ENCODE assay signal across 16 cellular contexts in genomic region chr3:69115731-69116130, GRCh38. TPM values are rescaled to one million over a fixed set of nuclear protein-coding genes. Genes with fewer than 3 reads are reported as not detected.
DNase-seq lines count a peak whose midpoint lies in the region; ATAC-seq and TF ChIP-seq lines count a peak whose summit lies in the region.
"Had no signal": no experiment of that assay in that cellular context is flagged by ENCODE, and none has a peak within 500 bp of the region (broad histone marks: within the 10 kb centered on the region; RNA-seq: fewer than 3 reads in every experiment).

No MANE protein-coding gene starts in this region.

- H3K27me3 ChIP-seq in gastrocnemius medialis: no peaks in the 10 kb centered on the region
- no peaks in the 10 kb centered on the region for H3K27me3 ChIP-seq in vagina
- H3K27me3 ChIP-seq: BLaER1 had no signal

- TF ChIP-seq CTCF in gastrocnemius medialis (IDR thresholded peaks at IDR 0.05 in 4 of 5, conservative IDR thresholded peaks at IDR 0.05 in 1 of 5) (no peak), vagina (IDR thresholded peaks at IDR 0.05) (no peak)

- H3K9me3 ChIP-seq in gastrocnemius medialis: no peaks in the 10 kb centered on the region
- no peaks in the 10 kb centered on the region for H3K9me3 ChIP-seq in vagina
- H3K9me3 ChIP-seq: BLaER1 had no signal

- H3K27ac ChIP-seq in gastrocnemius medialis: peak overlapping the region; percentile 95 to 97 (median 96)
- H3K27ac ChIP-seq in vagina: no peak overlapping the region
- H3K27ac ChIP-seq: BLaER1 had no signal

- ATAC-seq in Right ventricle myocardium superior (ENCODE audit: poor library complexity) (peak; percentile 86), gastrocnemius medialis (peak; percentile 52 to 55), HG02970 (IDR thresholded peaks at IDR 0.05; ENCODE audit: low FRiP score, unreplicated experiment) (no peak), HG02981 (IDR thresholded peaks at IDR 0.05; ENCODE audit: unreplicated experiment) (no peak)
- ATAC-seq: activated CD8-positive, alpha-beta T cell treated with anti-CD3 and anti-CD28 coated beads for 36 hours; left lobe of liver; naive thymus-derived CD8-positive, alpha-beta T cell had no signal

- H3K36me3 ChIP-seq in gastrocnemius medialis (no peaks in the 10 kb centered on the region), vagina (no peaks in the 10 kb centered on the region)
- H3K36me3 ChIP-seq: BLaER1 had no signal

- TF ChIP-seq POLR2A in gastrocnemius medialis (IDR thresholded peaks at IDR 0.05): no peak
- TF ChIP-seq POLR2A in vagina (IDR thresholded peaks at IDR 0.05): no peak

- in situ Hi-C loops in gastrocnemius medialis (cut with MboI; ENCODE audit: low sequenced_read_pairs in 4 of 4): no loop called here

- intact Hi-C loops in Right ventricle myocardium superior (cut with DNase I) (no loop called here), gastrocnemius medialis (cut with DNase I; ENCODE audit: low total_unique reads) (loop anchor here (2.0 kb wide), 1 partner anchor 623 kb away; the partner anchor contains the start of gene MITF), vagina (cut with DNase I) (no loop called here)

- H3K4me1 ChIP-seq in gastrocnemius medialis: peaks cover 40 to 85% of the 10 kb centered on the region in 2 donors
- H3K4me1 ChIP-seq in vagina: no peaks in the 10 kb centered on the region
- H3K4me1 ChIP-seq: BLaER1 had no signal

- DNase-seq in HT1080 (ENCODE audit: low read depth) (peak; percentile 21), amniotic epithelial cell (ENCODE audit: low read depth) (peak; percentile 29), Right ventricle myocardium superior (no peak), gastrocnemius medialis (no peak), vagina (ENCODE audit: extremely low spot score in 2 of 2) (no peak), 8988T (no peak)
- DNase-seq: activated CD8-positive, alpha-beta T cell treated with anti-CD3 and anti-CD28 coated beads for 36 hours; activated T-cell treated with anti-CD3 and anti-CD28 coated beads, Interleukin-2, amount 50 U/mL, for 72 hours; naive thymus-derived CD8-positive, alpha-beta T cell; NCI-H1694 had no signal

- H3K4me3 ChIP-seq in gastrocnemius medialis (peak overlapping the region; percentile 26 to 50 (median 37)), vagina (no peak overlapping the region)
- H3K4me3 ChIP-seq: BLaER1 had no signal

RNA-seq across cellular contexts. Expression of gene LMOD3, which starts 6.7 kb away (rescaled TPM):
- 0.19 TPM in 1 of 2 replicates, not detected in the other for total RNA-seq in HT1080 (2014; rRNA removed; shearing (Covaris generic))
- 0.01 and 0.07 TPM in 2 replicates for polyA plus RNA-seq in HT1080 (2015; cell fraction: cytosol; rRNA removed)
- polyA plus RNA-seq in HT1080 (2015; cell fraction: nucleus; rRNA removed): not detected in 2 replicates
- total RNA-seq in Right ventricle myocardium superior: 148 TPM
- 100 to 1,000 TPM in 3 of 4 donors, 10 to 100 TPM in 1; 31.0 to 194 (median 113) TPM for total RNA-seq in gastrocnemius medialis
- total RNA-seq in vagina: not detected
- total RNA-seq: activated CD8-positive, alpha-beta T cell treated with anti-CD3 and anti-CD28 coated beads for 36 hours; activated T-cell treated with anti-CD3 and anti-CD28 coated beads, Interleukin-2, amount 50 U/mL, for 72 hours; chondrocyte; left lobe of liver; naive thymus-derived CD8-positive, alpha-beta T cell; subcutaneous adipose tissue had no signal

RNA-seq across cellular contexts. Expression of gene ARL6IP5, which starts 31.0 kb away (rescaled TPM):
- total RNA-seq in HT1080 (2014; rRNA removed; shearing (Covaris generic)): 30.1 and 43.5 TPM in 2 replicates
- polyA plus RNA-seq in HT1080 (2015; cell fraction: cytosol; rRNA removed): 70.7 and 73.8 TPM in 2 replicates
- polyA plus RNA-seq in HT1080 (2015; cell fraction: nucleus; rRNA removed): 46.9 and 53.4 TPM in 2 replicates
- total RNA-seq in Right ventricle myocardium superior (184 TPM), gastrocnemius medialis (100 to 1,000 TPM; 108 to 181 (median 145) TPM), vagina (86.9 TPM)

RNA-seq across cellular contexts. Expression of gene UBA3, which starts 35.6 kb away (rescaled TPM):
- total RNA-seq in HT1080 (2014; rRNA removed; shearing (Covaris generic)): 55.5 and 55.9 TPM in 2 replicates
- polyA plus RNA-seq in HT1080 (2015; cell fraction: cytosol; rRNA removed): 58.2 and 62.7 TPM in 2 replicates
- polyA plus RNA-seq in HT1080 (2015; cell fraction: nucleus; rRNA removed): 105 and 111 TPM in 2 replicates
- total RNA-seq in Right ventricle myocardium superior (84.4 TPM), gastrocnemius medialis (10 to 100 TPM; 29.3 to 42.2 (median 36.0) TPM), vagina (84.7 TPM)

Comparison
In these comparisons a context has a peak if more than half of its experiments do, and no peak if none do; other contexts are left out.
1. DNase-seq: peak in HT1080 (single experiment) and amniotic epithelial cell (single experiment); none in Right ventricle myocardium superior (single experiment), gastrocnemius medialis (0 of 2), vagina (0 of 2) and 8988T (single experiment).
2. ATAC-seq: peak in Right ventricle myocardium superior (single experiment) and gastrocnemius medialis (2 of 2); none in HG02970 (single experiment) and HG02981 (single experiment).
3. H3K4me3 ChIP-seq: peak in gastrocnemius medialis (4 of 4); none in vagina (0 of 2).
4. RNA of gene LMOD3, which starts 6.7 kb away (total RNA-seq): 148 TPM in Right ventricle myocardium superior (single experiment) and 31.0 to 194 TPM in gastrocnemius medialis; 0.19 TPM in HT1080 and not detected in vagina (single experiment); every median in the first group is over 10 times any median in the second.